In genomic region chr20:44489223-44489622, GRCh38 we compare ENCODE assay signal across 21 cellular contexts. TPM values are rescaled to one million over a fixed set of nuclear protein-coding genes. Genes with fewer than 3 reads are reported as not detected.
DNase-seq lines count a peak whose midpoint lies in the region; ATAC-seq and TF ChIP-seq lines count a peak whose summit lies in the region.
"Had no signal": no experiment of that assay in that cellular context is flagged by ENCODE, and none has a peak within 500 bp of the region (broad histone marks: within the 10 kb centered on the region; RNA-seq: fewer than 3 reads in every experiment).

No MANE protein-coding gene starts in this region.

- H3K4me1 ChIP-seq in gastrocnemius medialis = peaks cover 2 to 10% of the 10 kb centered on the region in 2 donors
- H3K4me1 ChIP-seq: SJCRH30 had no signal

- no peak for TF ChIP-seq POLR2A in gastrocnemius medialis (IDR thresholded peaks at IDR 0.05)

- POLR2A ChIA-PET in T-cell (lab: Charles Lee) = no interaction called here

- no peak overlapping the region for H3K4me3 Mint-ChIP-seq in activated T-cell treated with anti-CD3 and anti-CD28 coated beads, Interleukin-2, amount 50 U/mL, for 24 hours
- H3K4me3 Mint-ChIP-seq in activated naive CD8-positive, alpha-beta T cell = no peak overlapping the region
- no peak overlapping the region for H3K4me3 Mint-ChIP-seq in T-cell
- H3K4me3 Mint-ChIP-seq: H9 had no signal

- no peak for ATAC-seq in gastrocnemius medialis
- no peak for ATAC-seq in T-cell (replicated peaks in 1 of 4)
- ATAC-seq in GM18870 (IDR thresholded peaks at IDR 0.05; ENCODE audit: unreplicated experiment) = no peak
- ATAC-seq: K562, PC-3 had no signal

- CTCF ChIA-PET in T-cell (lab: Charles Lee) = no interaction called here

- intact Hi-C loops in gastrocnemius medialis (cut with DNase I; ENCODE audit: low total_unique reads) = no loop called here

- DNase-seq in activated T-cell treated with anti-CD3 and anti-CD28 coated beads, Interleukin-2, amount 50 U/mL, for 24 hours = no peak
- no peak for DNase-seq in activated T-cell treated with anti-CD3 and anti-CD28 coated beads, Interleukin-2, amount 50 U/mL, for 48 hours
- DNase-seq in G401 (ENCODE audit: low spot score) = peak; percentile 9
- DNase-seq in gastrocnemius medialis = no peak
- no peak for DNase-seq in T-cell
- DNase-seq in NCI-H2227 (lab: John Stamatoyannopoulos, UW; ENCODE audit: unreplicated experiment) = no peak
- DNase-seq: EL, H9, NCI-H1048, NCI-H1436 treated with DMSO at 0.1 percent for 48 hours, NCI-H2029 treated with DMSO at 0.1 percent for 48 hours, NCI-H2171 treated with DMSO at 0.1 percent for 48 hours, NCI-H510A, NCI-H82, PC-3, SJCRH30 had no signal

- H3K36me3 Mint-ChIP-seq in activated T-cell treated with anti-CD3 and anti-CD28 coated beads, Interleukin-2, amount 50 U/mL, for 24 hours (ENCODE audit: low read depth) = peaks cover 94% of the 10 kb centered on the region
- H3K36me3 Mint-ChIP-seq in activated naive CD8-positive, alpha-beta T cell = peaks cover 14% of the 10 kb centered on the region
- H3K36me3 Mint-ChIP-seq in T-cell = peaks cover 54% of the 10 kb centered on the region

- in situ Hi-C loops in G401 (cut with HindIII; ENCODE audit: low sequenced_read_pairs) (no loop called here), gastrocnemius medialis (cut with MboI; ENCODE audit: low sequenced_read_pairs in 4 of 4) (no loop called here)

- H3K36me3 ChIP-seq in gastrocnemius medialis = peaks cover 0 to 59% of the 10 kb centered on the region in 2 donors

- H3K4me1 Mint-ChIP-seq in activated T-cell treated with anti-CD3 and anti-CD28 coated beads, Interleukin-2, amount 50 U/mL, for 24 hours (ENCODE audit: low read depth) = peaks cover 40% of the 10 kb centered on the region
- H3K4me1 Mint-ChIP-seq in activated naive CD8-positive, alpha-beta T cell (ENCODE audit: low read depth) = peaks cover 20% of the 10 kb centered on the region
- peaks cover 6 to 27% (median 19%) of the 10 kb centered on the region in 3 donors for H3K4me1 Mint-ChIP-seq in T-cell
- H3K4me1 Mint-ChIP-seq: H9 had no signal

- no peak overlapping the region for H3K4me3 ChIP-seq in gastrocnemius medialis
- H3K4me3 ChIP-seq: K562, SJCRH30 had no signal

- H3K27me3 ChIP-seq in gastrocnemius medialis = no peaks in the 10 kb centered on the region
- H3K27me3 ChIP-seq: SJCRH30 had no signal

- peak overlapping the region; percentile 86 for H3K27ac Mint-ChIP-seq in activated T-cell treated with anti-CD3 and anti-CD28 coated beads, Interleukin-2, amount 50 U/mL, for 24 hours
- H3K27ac Mint-ChIP-seq in activated naive CD8-positive, alpha-beta T cell = peak overlapping the region; percentile 36
- H3K27ac Mint-ChIP-seq in T-cell = peak overlapping the region in 1 of 2 donors; percentile 16
- H3K27ac Mint-ChIP-seq: H9 had no signal

- no peaks in the 10 kb centered on the region for H3K9me3 Mint-ChIP-seq in activated T-cell treated with anti-CD3 and anti-CD28 coated beads, Interleukin-2, amount 50 U/mL, for 24 hours
- H3K9me3 Mint-ChIP-seq in activated naive CD8-positive, alpha-beta T cell (ENCODE audit: low read depth) = no peaks in the 10 kb centered on the region
- H3K9me3 Mint-ChIP-seq in T-cell = no peaks in the 10 kb centered on the region
- H3K9me3 Mint-ChIP-seq: H9 had no signal

- TF ChIP-seq CTCF in gastrocnemius medialis (IDR thresholded peaks at IDR 0.05 in 4 of 5, conservative IDR thresholded peaks at IDR 0.05 in 1 of 5) = no peak

- H3K27me3 Mint-ChIP-seq in activated T-cell treated with anti-CD3 and anti-CD28 coated beads, Interleukin-2, amount 50 U/mL, for 24 hours = no peaks in the 10 kb centered on the region
- no peaks in the 10 kb centered on the region for H3K27me3 Mint-ChIP-seq in activated naive CD8-positive, alpha-beta T cell
- H3K27me3 Mint-ChIP-seq in T-cell = no peaks in the 10 kb centered on the region

- H3K9me3 ChIP-seq in gastrocnemius medialis = no peaks in the 10 kb centered on the region
- H3K9me3 ChIP-seq: SJCRH30 had no signal

- peak overlapping the region in 3 of 4 donors; percentile 10 to 90 (median 16) for H3K27ac ChIP-seq in gastrocnemius medialis
- H3K27ac ChIP-seq: C4-2B, RWPE1, SJCRH30 had no signal

RNA-seq across cellular contexts. Expression of gene TTPAL, which starts 13.5 kb away (rescaled TPM):
- total RNA-seq in G401 (2014; rRNA removed; shearing (Covaris generic)) = 4.5 and 6.1 TPM in 2 replicates
- total RNA-seq in gastrocnemius medialis (1 to 10 TPM; 3.5 to 5.0 (median 4.7) TPM), T-cell (10 to 100 TPM; 14.6 to 19.2 (median 16.8) TPM)

RNA-seq across cellular contexts. Expression of gene SERINC3, which starts 32.6 kb away (rescaled TPM):
- 23.9 and 28.0 TPM in 2 replicates for total RNA-seq in G401 (2014; rRNA removed; shearing (Covaris generic))
- total RNA-seq in gastrocnemius medialis (100 to 1,000 TPM in 3 of 4 donors, 10 to 100 TPM in 1; 93.3 to 174 (median 139) TPM), T-cell (10 to 100 TPM; 60.5 to 83.0 (median 78.4) TPM)
